ENCODE assay signal across 8 cellular contexts in genomic region chr17:45162022-45162687, GRCh38. TPM values are rescaled to one million over a fixed set of nuclear protein-coding genes. Genes with fewer than 3 reads are reported as not detected.
DNase-seq lines count a peak whose midpoint lies in the region; ATAC-seq, FAIRE-seq and TF ChIP-seq lines count a peak whose summit lies in the region.

No MANE protein-coding gene starts in this region.

- H3K9me3 ChIP-seq in HEK293 (ENCODE audit: control insufficient read depth, insufficient read depth, low read depth, low read length) = no peaks in the 10 kb centered on the region
- no peaks in the 10 kb centered on the region for H3K9me3 ChIP-seq in hepatocyte (ENCODE audit: low read depth)

- H2AFZ ChIP-seq in hepatocyte = peak overlapping the region; percentile 18

- peak overlapping the region; percentile 98 for H3K27ac Mint-ChIP-seq in activated T-helper 2 cell treated with anti-CD3 and anti-CD28 coated beads, Interferon-gamma antibody, Interleukin-2, Interleukin-4, amounts not matched to agents 10 μg/mL and 5 μg/mL and 100 μg/mL, durations not matched to agents 14 hours and 24 hours and 36 hours

- H3K4me1 Mint-ChIP-seq in activated T-helper 2 cell treated with anti-CD3 and anti-CD28 coated beads, Interferon-gamma antibody, Interleukin-2, Interleukin-4, amounts not matched to agents 10 μg/mL and 5 μg/mL and 100 μg/mL, durations not matched to agents 14 hours and 24 hours and 36 hours (ENCODE audit: low read depth) = peaks cover 29% of the 10 kb centered on the region

- POLR2A ChIA-PET in HEK293 (lab: Yijun Ruan, JAX) = interaction anchor here (0.6 to 9.4 kb wide), 22 partner anchors 10 to 605 kb away, joined by 3 to 700 read pairs (median 4); partner anchors contain the start of genes ACBD4, C1QL1, EFTUD2 and FZD2

- H3K79me2 ChIP-seq in hepatocyte = peaks cover 33% of the 10 kb centered on the region

- peak overlapping the region; percentile 69 for H3K4me2 ChIP-seq in hepatocyte

- peaks cover 15% of the 10 kb centered on the region for H3K4me1 ChIP-seq in HEK293 (ENCODE audit: control insufficient read depth, insufficient read depth, low read length)
- peaks cover 29% of the 10 kb centered on the region for H3K4me1 ChIP-seq in hepatocyte (ENCODE audit: insufficient read depth)

- no peaks in the 10 kb centered on the region for H3K9me2 ChIP-seq in hepatocyte (replicated peaks; ENCODE audit: insufficient read depth)

- H3K36me3 ChIP-seq in HEK293 (ENCODE audit: control insufficient read depth in 2 of 2, insufficient read depth in 1 of 2, low read length in 2 of 2) = peaks cover 5 to 9% of the 10 kb centered on the region in 2 experiments; a peak in 2 of 3 replicates
- no peaks in the 10 kb centered on the region for H3K36me3 ChIP-seq in hepatocyte (replicated peaks; ENCODE audit: insufficient read depth, low read depth)

- H4K20me1 ChIP-seq in hepatocyte (ENCODE audit: insufficient read depth, poor library complexity, severe bottlenecking) = no peaks in the 10 kb centered on the region

- WGBS in hepatocyte (ENCODE audit: low lambda C conversion rate, missing lambda C conversion rate) = 73% methylated on average over 9 of the region's 9 CpGs

- no peaks in the 10 kb centered on the region for H3K27me3 Mint-ChIP-seq in activated T-helper 2 cell treated with anti-CD3 and anti-CD28 coated beads, Interferon-gamma antibody, Interleukin-2, Interleukin-4, amounts not matched to agents 10 μg/mL and 5 μg/mL and 100 μg/mL, durations not matched to agents 14 hours and 24 hours and 36 hours (ENCODE audit: low read depth)

- CTCF ChIA-PET in HEK293 (lab: Yijun Ruan, JAX) = interaction anchor here (0.7 to 8.9 kb wide), 9 partner anchors 9 to 115 kb away, joined by 3 to 113 read pairs (median 5); partner anchors contain the start of genes ACBD4 and HEXIM1

- H3K27ac ChIP-seq in HEK293 (ENCODE audit: extremely low read depth, low read depth, low read length) (peak overlapping the region; percentile 3; the same call in 1 of the 2 replicates), hepatocyte (peak overlapping the region; percentile 24), skin epidermis (peak overlapping the region in 19 of 21 experiments; percentile 11 to 100 (median 67))

- DNase-seq in activated T-helper 2 cell treated with anti-CD3 and anti-CD28 coated beads, Interferon-gamma antibody, Interleukin-2, Interleukin-4, amounts not matched to agents 10 μg/mL and 5 μg/mL and 100 μg/mL, durations not matched to agents 14 hours and 24 hours and 36 hours (ENCODE audit: low spot score) = no peak
- DNase-seq in hepatocyte (ENCODE audit: low spot score) = no peak
- no peak for DNase-seq in SW480 (ENCODE audit: low spot score)
- DNase-seq in HTR-8/SVneo (ENCODE audit: insufficient read length, low spot score) = no peak
- DNase-seq in stimulated activated CD4-positive, alpha-beta T cell treated with anti-CD3 and anti-CD28 coated beads, Interleukin-12 subunit alpha, Interleukin-12 subunit beta, amount 100 ng/mL, for 4 hours = no peak

- ATAC-seq in GM21423 (IDR thresholded peaks at IDR 0.05; ENCODE audit: unreplicated experiment) = no peak

- H3K27me3 ChIP-seq in hepatocyte = no peaks in the 10 kb centered on the region

- H3K9me3 Mint-ChIP-seq in activated T-helper 2 cell treated with anti-CD3 and anti-CD28 coated beads, Interferon-gamma antibody, Interleukin-2, Interleukin-4, amounts not matched to agents 10 μg/mL and 5 μg/mL and 100 μg/mL, durations not matched to agents 14 hours and 24 hours and 36 hours = no peaks in the 10 kb centered on the region

- peaks cover 30% of the 10 kb centered on the region for H3K36me3 Mint-ChIP-seq in activated T-helper 2 cell treated with anti-CD3 and anti-CD28 coated beads, Interferon-gamma antibody, Interleukin-2, Interleukin-4, amounts not matched to agents 10 μg/mL and 5 μg/mL and 100 μg/mL, durations not matched to agents 14 hours and 24 hours and 36 hours (ENCODE audit: low read depth)

- no peak for FAIRE-seq in HTR-8/SVneo (lab: Jason Lieb, UNC)

- H3K4me3 Mint-ChIP-seq in activated T-helper 2 cell treated with anti-CD3 and anti-CD28 coated beads, Interferon-gamma antibody, Interleukin-2, Interleukin-4, amounts not matched to agents 10 μg/mL and 5 μg/mL and 100 μg/mL, durations not matched to agents 14 hours and 24 hours and 36 hours (ENCODE audit: low read depth) = peak overlapping the region; percentile 98

- peak overlapping the region; percentile 35 for H3K4me3 ChIP-seq in HEK293 (ENCODE audit: low read depth, low read length)
- H3K4me3 ChIP-seq in hepatocyte = no peak overlapping the region
- H3K4me3 ChIP-seq in skin epidermis = peak overlapping the region in 5 of 7 experiments; percentile 6 to 89 (median 10)

- TF ChIP-seq CTCF in HEK293 (tag by site-specific recombination; IDR thresholded peaks at IDR 0.05) (no peak), hepatocyte (IDR thresholded peaks at IDR 0.05; ENCODE audit: poor library complexity) (no peak)

- intact Hi-C loops in activated T-helper 2 cell treated with anti-CD3 and anti-CD28 coated beads, Interferon-gamma antibody, Interleukin-2, Interleukin-4, amounts not matched to agents 10 μg/mL and 5 μg/mL and 100 μg/mL, durations not matched to agents 14 hours and 24 hours and 36 hours (cut with micrococcal nuclease) = no loop called here

TF ChIP-seq in HEK293, 187 proteins besides CTCF, POLR2A, EP300 and RAD21 (continues in another document):
- TF ChIP-seq ZNF768 (tag by site-specific recombination; IDR thresholded peaks at IDR 0.05) (no peak), ZNF658 (tag by site-specific recombination; IDR thresholded peaks at IDR 0.05) (no peak), ZBTB20 (tag by site-specific recombination; IDR thresholded peaks at IDR 0.05) (no peak), OVOL3 (tag by site-specific recombination; IDR thresholded peaks at IDR 0.05) (no peak), HOXC10 (CRISPR knock-in tag; IDR thresholded peaks at IDR 0.05) (no peak), ZNF792 (tag by site-specific recombination; IDR thresholded peaks at IDR 0.05) (no peak), PRDM1 (tag by site-specific recombination; IDR thresholded peaks at IDR 0.05) (peak; percentile 77), FEZF1 (tag by site-specific recombination; IDR thresholded peaks at IDR 0.05) (no peak), ZNF157 (tag by site-specific recombination; IDR thresholded peaks at IDR 0.05) (no peak)
- TF ChIP-seq, protein P1, sequence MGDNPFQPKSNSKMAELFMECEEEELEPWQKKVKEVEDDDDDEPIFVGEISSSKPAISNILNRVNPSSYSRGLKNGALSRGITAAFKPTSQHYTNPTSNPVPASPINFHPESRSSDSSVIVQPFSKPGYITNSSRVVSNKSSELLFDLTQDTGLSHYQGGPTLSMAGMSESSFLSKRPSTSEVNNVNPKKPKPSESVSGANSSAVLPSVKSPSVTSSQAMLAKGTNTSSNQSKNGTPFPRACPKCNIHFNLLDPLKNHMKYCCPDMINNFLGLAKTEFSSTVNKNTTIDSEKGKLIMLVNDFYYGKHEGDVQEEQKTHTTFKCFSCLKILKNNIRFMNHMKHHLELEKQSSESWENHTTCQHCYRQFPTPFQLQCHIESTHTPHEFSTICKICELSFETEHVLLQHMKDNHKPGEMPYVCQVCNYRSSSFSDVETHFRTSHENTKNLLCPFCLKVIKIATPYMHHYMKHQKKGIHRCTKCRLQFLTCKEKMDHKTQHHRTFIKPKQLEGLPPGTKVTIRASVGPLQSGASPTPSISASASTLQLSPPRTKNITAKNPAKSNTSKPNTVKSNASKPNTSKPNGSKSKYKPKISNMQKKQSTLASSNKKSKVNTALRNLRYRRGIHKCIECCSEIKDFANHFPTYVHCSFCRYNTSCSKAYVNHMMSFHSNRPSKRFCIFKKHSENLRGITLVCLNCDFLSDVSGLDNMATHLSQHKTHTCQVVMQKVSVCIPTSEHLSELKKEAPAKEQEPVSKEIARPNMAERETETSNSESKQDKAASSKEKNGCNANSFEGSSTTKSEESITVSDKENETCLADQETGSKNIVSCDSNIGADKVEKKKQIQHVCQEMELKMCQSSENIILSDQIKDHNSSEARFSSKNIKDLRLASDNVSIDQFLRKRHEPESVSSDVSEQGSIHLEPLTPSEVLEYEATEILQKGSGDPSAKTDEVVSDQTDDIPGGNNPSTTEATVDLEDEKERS (tag by site-specific recombination; IDR thresholded peaks at IDR 0.05) = no peak

RNA-seq across cellular contexts. Expression of gene HEXIM2, which starts 0.5 kb away (rescaled TPM):
- total RNA-seq in activated T-helper 2 cell treated with anti-CD3 and anti-CD28 coated beads, Interferon-gamma antibody, Interleukin-2, Interleukin-4, amounts not matched to agents 10 μg/mL and 5 μg/mL and 100 μg/mL, durations not matched to agents 14 hours and 24 hours and 36 hours = 7.5 and 7.8 TPM in 2 replicates
- 6.7 and 12.2 TPM in 2 replicates for total RNA-seq in hepatocyte
- polyA plus RNA-seq in hepatocyte = 7.6 and 10.5 TPM in 2 replicates

RNA-seq across cellular contexts. Expression of gene HEXIM1, which starts 13.9 kb away (rescaled TPM):
- 46.4 and 48.1 TPM in 2 replicates for total RNA-seq in activated T-helper 2 cell treated with anti-CD3 and anti-CD28 coated beads, Interferon-gamma antibody, Interleukin-2, Interleukin-4, amounts not matched to agents 10 μg/mL and 5 μg/mL and 100 μg/mL, durations not matched to agents 14 hours and 24 hours and 36 hours
- 17.1 and 19.2 TPM in 2 replicates for total RNA-seq in hepatocyte
- polyA plus RNA-seq in hepatocyte = 13.5 and 14.5 TPM in 2 replicates

RNA-seq across cellular contexts. Expression of gene ACBD4, which starts 26.7 kb away (rescaled TPM):
- total RNA-seq in activated T-helper 2 cell treated with anti-CD3 and anti-CD28 coated beads, Interferon-gamma antibody, Interleukin-2, Interleukin-4, amounts not matched to agents 10 μg/mL and 5 μg/mL and 100 μg/mL, durations not matched to agents 14 hours and 24 hours and 36 hours = 12.8 and 15.9 TPM in 2 replicates
- total RNA-seq in hepatocyte = 8.1 and 8.2 TPM in 2 replicates
- polyA plus RNA-seq in hepatocyte = 11.2 and 13.7 TPM in 2 replicates

RNA-seq across cellular contexts. Expression of gene PLCD3, which starts 29.8 kb away (rescaled TPM):
- 4.0 and 4.4 TPM in 2 replicates for total RNA-seq in activated T-helper 2 cell treated with anti-CD3 and anti-CD28 coated beads, Interferon-gamma antibody, Interleukin-2, Interleukin-4, amounts not matched to agents 10 μg/mL and 5 μg/mL and 100 μg/mL, durations not matched to agents 14 hours and 24 hours and 36 hours
- total RNA-seq in hepatocyte = 49.2 and 69.7 TPM in 2 replicates
- polyA plus RNA-seq in hepatocyte = 35.7 and 41.8 TPM in 2 replicates

RNA-seq across cellular contexts. Expression of gene FMNL1, which starts 59.5 kb away (rescaled TPM):
- 469 and 475 TPM in 2 replicates for total RNA-seq in activated T-helper 2 cell treated with anti-CD3 and anti-CD28 coated beads, Interferon-gamma antibody, Interleukin-2, Interleukin-4, amounts not matched to agents 10 μg/mL and 5 μg/mL and 100 μg/mL, durations not matched to agents 14 hours and 24 hours and 36 hours
- 0.30 and 1.4 TPM in 2 replicates for total RNA-seq in hepatocyte
- 1.2 and 2.9 TPM in 2 replicates for polyA plus RNA-seq in hepatocyte

Comparison
In these comparisons a context has a peak if more than half of its experiments do, and no peak if none do; other contexts are left out.
1. H3K27ac ChIP-seq: peak in every context shown above with its lines; median percentile 67 in skin epidermis; 24 in hepatocyte; 3 in HEK293.